20 cellular contexts compared by ENCODE assay signal in the genomic region with DNA sequence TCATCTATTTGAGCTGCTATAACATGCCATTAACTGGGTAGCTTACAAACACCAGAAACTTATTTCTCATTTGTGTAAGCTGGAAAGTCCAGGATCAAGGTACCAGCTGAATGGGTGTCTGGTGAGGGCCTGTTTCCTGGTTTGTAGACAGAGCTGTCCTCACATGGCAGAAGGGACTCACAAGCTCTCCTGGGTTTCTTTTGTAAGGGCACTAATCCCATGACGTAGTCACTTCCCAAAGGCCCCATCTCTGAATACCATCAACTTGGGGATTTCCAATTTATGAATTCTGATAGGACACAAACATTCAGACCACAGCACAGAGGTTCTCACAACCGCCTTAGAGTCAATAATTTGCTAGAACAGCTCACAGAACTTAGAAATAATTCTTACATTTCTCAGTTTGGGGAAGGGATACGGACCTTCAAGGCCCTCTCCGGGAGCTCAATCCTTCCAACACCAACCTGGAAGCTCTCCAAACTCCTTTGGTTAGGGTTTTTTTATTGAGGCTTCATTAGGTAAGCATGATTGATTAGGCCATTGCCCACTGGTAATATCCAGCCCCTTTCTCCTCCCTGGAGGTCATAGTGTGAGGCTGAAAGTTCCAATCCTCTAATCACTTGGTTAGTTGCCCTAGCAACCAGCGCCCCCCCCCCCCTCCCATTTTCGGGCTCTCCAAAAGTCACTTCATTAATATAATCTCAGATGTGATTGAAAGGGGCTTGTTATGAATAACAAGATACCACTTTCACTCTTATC.
A peak's percentile ranks its signal among the peaks of the same experiment; 100 is the strongest.
DNase-seq lines count a peak whose midpoint lies in the region; ATAC-seq lines count a peak whose summit lies in the region.
"Had no signal": no experiment of that assay in that cellular context is flagged by ENCODE, and none has a peak within 500 bp of the region (broad histone marks: within the 10 kb centered on the region; RNA-seq: fewer than 3 reads in every experiment).

No MANE protein-coding gene starts in this region.

- H3K27me3 Mint-ChIP-seq in stimulated activated memory B cell treated with anti-CD40 and anti-IgM and Interleukin-4, amounts not matched to agents 10 μg/mL and 1 μg/mL and 100 μg/mL, for 72 hours = no peaks in the 10 kb centered on the region

- peaks cover 10% of the 10 kb centered on the region for H3K36me3 Mint-ChIP-seq in stimulated activated memory B cell treated with anti-CD40 and anti-IgM and Interleukin-4, amounts not matched to agents 10 μg/mL and 1 μg/mL and 100 μg/mL, for 72 hours

- no peak overlapping the region for H3K4me3 Mint-ChIP-seq in stimulated activated memory B cell treated with anti-CD40 and anti-IgM and Interleukin-4, amounts not matched to agents 10 μg/mL and 1 μg/mL and 100 μg/mL, for 72 hours
- H3K4me3 Mint-ChIP-seq: WTC11 had no signal

- DNase-seq in NCI-H774 (lab: John Stamatoyannopoulos, UW) (no peak), head of caudate nucleus (no peak)
- DNase-seq: activated CD4-positive, alpha-beta T cell treated with anti-CD3 and anti-CD28 coated beads, Interleukin-2, amount 50 U/mL, for 48 hours; amygdala; lower lobe of right lung; NCI-H1105; NCI-H2081; NK-92 treated with Interleukin-12 subunit alpha and Interleukin-12 subunit beta, amount 100 ng/mL, for 24 hours; psoas muscle; small intestine; stomach; trophoblast cell had no signal

- ATAC-seq in GM18870 (IDR thresholded peaks at IDR 0.05; ENCODE audit: unreplicated experiment) = peak; percentile 51
- ATAC-seq in GM21515 (IDR thresholded peaks at IDR 0.05; ENCODE audit: unreplicated experiment) = peak; percentile 47
- ATAC-seq in HG03354 (IDR thresholded peaks at IDR 0.05; ENCODE audit: poor library complexity, severe bottlenecking, unreplicated experiment) = peak; percentile 53
- peak; percentile 73 for ATAC-seq in stimulated activated memory B cell treated with anti-CD40 and anti-IgM and Interleukin-4, amounts not matched to agents 10 μg/mL and 1 μg/mL and 100 μg/mL, for 72 hours
- no peak for ATAC-seq in HG03442 (IDR thresholded peaks at IDR 0.05; ENCODE audit: unreplicated experiment)
- ATAC-seq: HCT116, lower lobe of right lung, psoas muscle, SK-N-SH treated with all-trans-retinoic acid at 6 μM for 48 hours, WTC11 had no signal

- intact Hi-C loops in head of caudate nucleus (cut with DNase I) = no loop called here

- H3K27ac Mint-ChIP-seq in stimulated activated memory B cell treated with anti-CD40 and anti-IgM and Interleukin-4, amounts not matched to agents 10 μg/mL and 1 μg/mL and 100 μg/mL, for 72 hours = peak overlapping the region; percentile 40
- H3K27ac Mint-ChIP-seq: WTC11 had no signal

- peaks cover 18% of the 10 kb centered on the region for H3K4me1 Mint-ChIP-seq in stimulated activated memory B cell treated with anti-CD40 and anti-IgM and Interleukin-4, amounts not matched to agents 10 μg/mL and 1 μg/mL and 100 μg/mL, for 72 hours

- no peaks in the 10 kb centered on the region for H3K9me3 Mint-ChIP-seq in stimulated activated memory B cell treated with anti-CD40 and anti-IgM and Interleukin-4, amounts not matched to agents 10 μg/mL and 1 μg/mL and 100 μg/mL, for 72 hours
- H3K9me3 Mint-ChIP-seq: WTC11 had no signal
